Comparison of ENCODE assay signal across 19 cellular contexts in genomic region chr12:32181498-32182175, GRCh38.
DNase-seq lines count a peak whose midpoint lies in the region; ATAC-seq and TF ChIP-seq lines count a peak whose summit lies in the region.
"Had no signal": no experiment of that assay in that cellular context is flagged by ENCODE, and none has a peak within 500 bp of the region (broad histone marks: within the 10 kb centered on the region; RNA-seq: fewer than 3 reads in every experiment).

No MANE protein-coding gene starts in this region.

- ATAC-seq in HG03432 (IDR thresholded peaks at IDR 0.05; ENCODE audit: unreplicated experiment): no peak
- ATAC-seq: effector memory CD8-positive, alpha-beta T cell; stimulated activated naive B cell treated with anti-CD40 and anti-IgM and Interleukin-4, amounts not matched to agents 10 μg/mL and 1 μg/mL and 100 μg/mL, for 72 hours had no signal

- DNase-seq in NCI-H146 (lab: John Stamatoyannopoulos, UW) (peak; percentile 7), NCI-H146 treated with DMSO at 0.1 percent for 48 hours (lab: John Stamatoyannopoulos, UW; ENCODE audit: unreplicated experiment) (no peak), NCI-H1417 treated with DMSO at 0.1 percent for 48 hours (lab: John Stamatoyannopoulos, UW) (peak; percentile 28), prostate gland (ENCODE audit: low spot score) (peak; percentile 15), NCI-H1092 (lab: John Stamatoyannopoulos, UW) (no peak)
- DNase-seq in activated T-cell treated with anti-CD3 and anti-CD28 coated beads, Interleukin-2, amount 50 U/mL, for 1 hour: no peak
- DNase-seq: 8988T; activated CD4-positive, alpha-beta T cell treated with anti-CD3 and anti-CD28 coated beads for 1 hour; activated gamma-delta T cell; CD4-positive, CD25-positive, alpha-beta regulatory T cell; effector memory CD8-positive, alpha-beta T cell; MM.1S; NCI-H345; SIG-M5; stimulated activated naive B cell treated with anti-CD40 and anti-IgM and Interleukin-4, amounts not matched to agents 10 μg/mL and 1 μg/mL and 100 μg/mL, for 72 hours had no signal

- TF ChIP-seq POLR2A in prostate gland (IDR thresholded peaks at IDR 0.05): no peak

- H3K27me3 ChIP-seq in prostate gland (replicated peaks; ENCODE audit: insufficient read depth): no peaks in the 10 kb centered on the region
- H3K27me3 ChIP-seq: neural progenitor cell, tibial nerve had no signal

- no peaks in the 10 kb centered on the region for H3K36me3 ChIP-seq in prostate gland
- H3K36me3 ChIP-seq: neural progenitor cell had no signal

- intact Hi-C loops in prostate gland (cut with DNase I): no loop called here

- H3K9me3 ChIP-seq in prostate gland: no peaks in the 10 kb centered on the region
- H3K9me3 ChIP-seq: tibial nerve had no signal

- 28% methylated on average over 1 of the region's 1 CpG for WGBS in prostate gland

- no peak overlapping the region for H3K4me3 ChIP-seq in prostate gland
- H3K4me3 ChIP-seq: neural progenitor cell, tibial nerve had no signal

- no peaks in the 10 kb centered on the region for H3K4me1 ChIP-seq in prostate gland (replicated peaks)
- H3K4me1 ChIP-seq: tibial nerve had no signal

- peak overlapping the region; percentile 92 for H3K27ac ChIP-seq in VCaP
- no peak overlapping the region for H3K27ac ChIP-seq in prostate gland
- H3K27ac ChIP-seq: neural progenitor cell, tibial nerve had no signal

- TF ChIP-seq CTCF in VCaP (conservative IDR thresholded peaks at IDR 0.05): no peak
- TF ChIP-seq CTCF in prostate gland (IDR thresholded peaks at IDR 0.05): no peak

Comparison
In these comparisons a context has a peak if more than half of its experiments do, and no peak if none do; other contexts are left out.
1. DNase-seq: peak in NCI-H146 (single experiment), NCI-H1417 treated with DMSO at 0.1 percent for 48 hours (single experiment) and prostate gland (single experiment); none in NCI-H146 treated with DMSO at 0.1 percent for 48 hours (single experiment), NCI-H1092 (single experiment) and activated T-cell treated with anti-CD3 and anti-CD28 coated beads, Interleukin-2, amount 50 U/mL, for 1 hour (single experiment).